24 cellular contexts compared by ENCODE assay signal in genomic region chr12:95248095-95248494, GRCh38.
"Had no signal": no experiment of that assay in that cellular context is flagged by ENCODE, and none has a peak within 500 bp of the region (broad histone marks: within the 10 kb centered on the region; RNA-seq: fewer than 3 reads in every experiment).

No MANE protein-coding gene starts in this region.

- H3K4me3 Mint-ChIP-seq: activated naive CD4-positive, alpha-beta T cell treated with anti-CD3 and anti-CD28 coated beads for 36 hours; activated naive CD8-positive, alpha-beta T cell treated with anti-CD3 and anti-CD28 coated beads, Interleukin-2, amount 50 U/mL, for 24 hours; dendritic cell treated with granulocyte-macrophage colony-stimulating factor and Interleukin-4, amounts not matched to agents 40 ng/mL and 50 ng/mL, for 4 days; naive thymus-derived CD4-positive, alpha-beta T cell had no signal

- H3K27me3 Mint-ChIP-seq: activated naive CD8-positive, alpha-beta T cell treated with anti-CD3 and anti-CD28 coated beads, Interleukin-2, amount 50 U/mL, for 24 hours; dendritic cell treated with granulocyte-macrophage colony-stimulating factor and Interleukin-4, amounts not matched to agents 40 ng/mL and 50 ng/mL, for 4 days; naive thymus-derived CD4-positive, alpha-beta T cell had no signal

- H3K36me3 ChIP-seq: right atrium auricular region had no signal

- H3K4me3 ChIP-seq: gastrocnemius medialis, heart right ventricle, right atrium auricular region, skin epidermis, transverse colon had no signal

- H3K9me3 Mint-ChIP-seq: activated naive CD4-positive, alpha-beta T cell treated with anti-CD3 and anti-CD28 coated beads for 36 hours; activated naive CD8-positive, alpha-beta T cell treated with anti-CD3 and anti-CD28 coated beads, Interleukin-2, amount 50 U/mL, for 24 hours; activated T-helper 2 cell treated with anti-CD3 and anti-CD28 coated beads, Interferon-gamma antibody, Interleukin-2, Interleukin-4, amounts not matched to agents 10 μg/mL and 5 μg/mL and 100 μg/mL, durations not matched to agents 14 hours and 24 hours and 36 hours; dendritic cell treated with granulocyte-macrophage colony-stimulating factor and Interleukin-4, amounts not matched to agents 40 ng/mL and 50 ng/mL, for 4 days; naive thymus-derived CD4-positive, alpha-beta T cell had no signal

- H3K27ac ChIP-seq: epithelial cell of prostate, heart right ventricle, right atrium auricular region, skin epidermis had no signal

- DNase-seq: activated CD4-positive, CD25-positive, alpha-beta regulatory T cell treated with anti-CD3 and anti-CD28 coated beads, Interleukin-2, amount 50 U/mL, for 72 hours; activated naive CD4-positive, alpha-beta T cell treated with anti-CD3 and anti-CD28 coated beads for 36 hours; activated naive CD8-positive, alpha-beta T cell treated with anti-CD3 and anti-CD28 coated beads, Interleukin-2, amount 50 U/mL, for 24 hours; aorta; cerebellar nuclear complex; effector memory CD4-positive, alpha-beta T cell; gastrocnemius medialis; heart right ventricle; islet precursor cell; mammary epithelial cell; naive thymus-derived CD4-positive, alpha-beta T cell; posterior cingulate gyrus; stimulated activated CD4-positive, alpha-beta T cell treated with anti-CD3 and anti-CD28 coated beads, Interleukin-15, amount 100 ng/mL, for 24 hours; stimulated activated CD4-positive, alpha-beta T cell treated with anti-CD3 and anti-CD28 coated beads, Interleukin-4, amount 100 ng/mL, for 1 hour; stimulated activated naive CD4-positive, alpha-beta T cell; substantia nigra; SW 1271; transverse colon had no signal

- H3K27ac Mint-ChIP-seq: activated naive CD4-positive, alpha-beta T cell treated with anti-CD3 and anti-CD28 coated beads for 36 hours; activated naive CD8-positive, alpha-beta T cell treated with anti-CD3 and anti-CD28 coated beads, Interleukin-2, amount 50 U/mL, for 24 hours; activated T-helper 2 cell treated with anti-CD3 and anti-CD28 coated beads, Interferon-gamma antibody, Interleukin-2, Interleukin-4, amounts not matched to agents 10 μg/mL and 5 μg/mL and 100 μg/mL, durations not matched to agents 14 hours and 24 hours and 36 hours; dendritic cell treated with granulocyte-macrophage colony-stimulating factor and Interleukin-4, amounts not matched to agents 40 ng/mL and 50 ng/mL, for 4 days had no signal

- H3K9me3 ChIP-seq: gastrocnemius medialis, heart right ventricle, right atrium auricular region, transverse colon had no signal

- ATAC-seq: activated naive CD8-positive, alpha-beta T cell treated with anti-CD3 and anti-CD28 coated beads, Interleukin-2, amount 50 U/mL, for 24 hours; gastrocnemius medialis; heart right ventricle; left lobe of liver; naive thymus-derived CD4-positive, alpha-beta T cell had no signal
